16 cellular contexts compared by ENCODE assay signal in genomic region chr2:666441-666840, GRCh38. TPM values are rescaled to one million over a fixed set of nuclear protein-coding genes. Genes with fewer than 3 reads are reported as not detected.
DNase-seq lines count a peak whose midpoint lies in the region; ATAC-seq and TF ChIP-seq lines count a peak whose summit lies in the region.
"Had no signal": no experiment of that assay in that cellular context is flagged by ENCODE, and none has a peak within 500 bp of the region (broad histone marks: within the 10 kb centered on the region; RNA-seq: fewer than 3 reads in every experiment).

No MANE protein-coding gene starts in this region.

- no peak overlapping the region for H3K4ac ChIP-seq in IMR-90 (ENCODE audit: low read depth, low read length)

- H2AK5ac ChIP-seq in IMR-90 (ENCODE audit: low read depth, low read length), result no peak overlapping the region

- H3K36me3 Mint-ChIP-seq in endodermal cell (ENCODE audit: low read depth) (peaks cover 69% of the 10 kb centered on the region), type B pancreatic cell (peaks cover 42% of the 10 kb centered on the region)

- no peak overlapping the region for H2AFZ ChIP-seq in IMR-90 (replicated peaks; ENCODE audit: low read length, poor library complexity)
- H2AFZ ChIP-seq: GM23248 had no signal

- H3K23ac ChIP-seq in IMR-90 (ENCODE audit: low read depth, low read length), result no peak overlapping the region

- peak overlapping the region; percentile 19 for H2AK9ac ChIP-seq in IMR-90 (replicated peaks; ENCODE audit: low read depth, low read length, poor library complexity)

- peaks cover 6% of the 10 kb centered on the region; the same call in 1 of the 2 replicates for H3K9me1 ChIP-seq in IMR-90 (ENCODE audit: insufficient read depth, low read length)

- no peak for TF ChIP-seq RAD21 in IMR-90 (IDR thresholded peaks at IDR 0.05; ENCODE audit: low read length)

- BruUV-seq in IMR-90 (replicated peaks; lab: Mats Ljungman, UMichigan), result no TSS peak

- H3K4me3 ChIP-seq in BLaER1 (peak overlapping the region; percentile 26; the same call in 1 of the 2 replicates), IMR-90 (ENCODE audit: insufficient read depth, low read depth, low read length) (no peak overlapping the region), endodermal cell (ENCODE audit: low read length) (peak overlapping the region; percentile 60)
- H3K4me3 ChIP-seq: GM23248 had no signal

- H4K20me1 ChIP-seq in BLaER1 (no peaks in the 10 kb centered on the region), IMR-90 (ENCODE audit: insufficient read depth, low read length) (no peaks in the 10 kb centered on the region)

- H3K4me1 ChIP-seq in BLaER1, result peaks cover 70% of the 10 kb centered on the region
- peaks cover 4% of the 10 kb centered on the region for H3K4me1 ChIP-seq in IMR-90 (ENCODE audit: control insufficient read depth, insufficient read depth, low read length)
- no peaks in the 10 kb centered on the region for H3K4me1 ChIP-seq in endodermal cell (ENCODE audit: control insufficient read depth, insufficient read depth, low read length)

- WGBS in IMR-90 (ENCODE audit: extremely low coverage in 2 of 2, insufficient read length in 1 of 2), 2 experiments, result 96% methylated on average over 9 of the region's 15 CpGs; no CpG with 5 or more reads in 1 of the 2 experiments
- 95 to 98% methylated on average over 9 to 15 of the region's 15 CpGs for WGBS in endodermal cell (ENCODE audit: insufficient coverage in 1 of 2, insufficient read length in 1 of 2), 2 experiments

- H2BK5ac ChIP-seq in IMR-90 (ENCODE audit: low read depth, low read length, poor library complexity, severe bottlenecking), result no peak overlapping the region

- intact Hi-C loops in IMR-90 (cut with micrococcal nuclease), result no loop called here

- in situ Hi-C loops in IMR-90 (cut with MboI; ENCODE audit: low sequenced_read_pairs), result loop anchor here (10.0 kb wide), 1 partner anchor 422 kb away; no protein-coding TSS in a partner anchor

- ATAC-seq in IMR-90 (ENCODE audit: low read depth), result no peak
- no peak for ATAC-seq in GM21526 (IDR thresholded peaks at IDR 0.05; ENCODE audit: low FRiP score, unreplicated experiment)
- ATAC-seq in GM18868 (IDR thresholded peaks at IDR 0.05; ENCODE audit: unreplicated experiment), result no peak
- ATAC-seq: CD8-positive, alpha-beta T cell had no signal

- H3K4me1 Mint-ChIP-seq in endodermal cell (no peaks in the 10 kb centered on the region), type B pancreatic cell (ENCODE audit: unreplicated experiment) (no peaks in the 10 kb centered on the region)

- no peak overlapping the region for H4K91ac ChIP-seq in IMR-90 (ENCODE audit: insufficient read depth, low read depth, low read length)

- H3K9me3 Mint-ChIP-seq in endodermal cell, result peaks cover 27% of the 10 kb centered on the region
- no peaks in the 10 kb centered on the region for H3K9me3 Mint-ChIP-seq in type B pancreatic cell

- H3K27me3 Mint-ChIP-seq in endodermal cell (ENCODE audit: insufficient read depth) (no peaks in the 10 kb centered on the region), type B pancreatic cell (peaks cover 8% of the 10 kb centered on the region)

- no peaks in the 10 kb centered on the region for H3K27me3 ChIP-seq in BLaER1
- no peaks in the 10 kb centered on the region for H3K27me3 ChIP-seq in IMR-90 (ENCODE audit: control insufficient read depth, insufficient read depth, low read length)
- H3K27me3 ChIP-seq in endodermal cell (ENCODE audit: control insufficient read depth, insufficient read depth, low read length, poor library complexity, severe bottlenecking), result no peaks in the 10 kb centered on the region
- H3K27me3 ChIP-seq: BLaER1 treated with 17β-estradiol and CSF1 and Interleukin-3, amounts not matched to agents 10 nM and 100 nM had no signal

- dilution Hi-C loops in IMR-90 (cut with HindIII; ENCODE audit: low sequenced_read_pairs, unreplicated experiment), result no loop called here

- no peak overlapping the region for H4K5ac ChIP-seq in IMR-90 (ENCODE audit: low read depth, low read length)

- TF ChIP-seq POLR2A in IMR-90 (IDR thresholded peaks at IDR 0.05; ENCODE audit: low read depth, low read length), result no peak

- TF ChIP-seq CTCF in IMR-90 (conservative IDR thresholded peaks at IDR 0.05; ENCODE audit: low read depth, low read length), result no peak
- no peak for TF ChIP-seq CTCF in endodermal cell (conservative IDR thresholded peaks at IDR 0.05)
- TF ChIP-seq CTCF in type B pancreatic cell (conservative IDR thresholded peaks at IDR 0.05), result no peak

- H3K14ac ChIP-seq in IMR-90 (replicated peaks; ENCODE audit: low read depth, low read length), result no peak overlapping the region

- H3K27ac ChIP-seq in BLaER1 (0 out of 2 replicates have a peak overlapping the region, but pooled peaks have one; percentile 20), IMR-90 (ENCODE audit: insufficient read depth, low read length) (no peak overlapping the region), endodermal cell (ENCODE audit: low read depth, low read length) (no peak overlapping the region)
- H3K27ac ChIP-seq: BLaER1 treated with 17β-estradiol and CSF1 and Interleukin-3, amounts not matched to agents 10 nM and 100 nM; GM23248; HL-60 had no signal

- CTCF ChIA-PET in IMR-90 (lab: Yijun Ruan, JAX), result interaction anchor here (0.5 to 1.2 kb wide), 2 partner anchors 23 to 74 kb away, joined by 3 to 4 read pairs; no protein-coding TSS in a partner anchor

- no peak overlapping the region for H3K9ac ChIP-seq in BLaER1
- H3K9ac ChIP-seq in IMR-90 (ENCODE audit: low read depth, low read length), result no peak overlapping the region
- no peak overlapping the region for H3K9ac ChIP-seq in endodermal cell (ENCODE audit: extremely low read depth, low read length, poor library complexity, severe bottlenecking)
- H3K9ac ChIP-seq: BLaER1 treated with 17β-estradiol and CSF1 and Interleukin-3, amounts not matched to agents 10 nM and 100 nM; GM23248 had no signal

- POLR2A ChIA-PET in IMR-90 (lab: Charles Lee; ENCODE audit: unreplicated experiment), result no interaction called here

- H3K36me3 ChIP-seq in BLaER1, result peaks cover 66% of the 10 kb centered on the region
- peaks cover 20% of the 10 kb centered on the region for H3K36me3 ChIP-seq in IMR-90 (ENCODE audit: control insufficient read depth, insufficient read depth, low read length)
- H3K36me3 ChIP-seq in endodermal cell (ENCODE audit: control insufficient read depth, insufficient read depth, low read length), result peaks cover 56% of the 10 kb centered on the region

- H4K8ac ChIP-seq in IMR-90 (ENCODE audit: low read depth in 2 of 2, low read length in 2 of 2), result no peak overlapping the region

- DNase-seq in IMR-90 (no peak), endodermal cell (no peak), type B pancreatic cell (ENCODE audit: extremely low spot score, unreplicated experiment) (peak; percentile 52), NCI-H2171 treated with DMSO at 0.1 percent for 48 hours (lab: John Stamatoyannopoulos, UW) (no peak)
- DNase-seq: 8988T; Calu3; CD8-positive, alpha-beta T cell; DMS79 treated with DMSO at 0.1 percent for 48 hours; GF-D8; GM23248; HCEC 1CT had no signal

- no peak overlapping the region for H3K56ac ChIP-seq in IMR-90 (ENCODE audit: extremely low read depth, insufficient read depth, low read length)

- no peak overlapping the region for H2BK15ac ChIP-seq in IMR-90 (ENCODE audit: low read depth, low read length)

- H3K4me3 Mint-ChIP-seq in endodermal cell (no peak overlapping the region), type B pancreatic cell (no peak overlapping the region)
- H3K4me3 Mint-ChIP-seq: CD8-positive, alpha-beta T cell had no signal

- H3K79me1 ChIP-seq in IMR-90 (ENCODE audit: low read depth in 1 of 2, low read length in 2 of 2), result peaks cover 18% of the 10 kb centered on the region in 2 experiments

- no peak overlapping the region for H3K27ac Mint-ChIP-seq in endodermal cell
- no peak overlapping the region for H3K27ac Mint-ChIP-seq in type B pancreatic cell
- H3K27ac Mint-ChIP-seq: CD8-positive, alpha-beta T cell had no signal

- no peak overlapping the region for H2BK120ac ChIP-seq in IMR-90 (ENCODE audit: low read depth, low read length)

- peaks cover 29% of the 10 kb centered on the region for H3K9me3 ChIP-seq in BLaER1
- H3K9me3 ChIP-seq in IMR-90 (ENCODE audit: control insufficient read depth, insufficient read depth, low read length), result peaks cover 3% of the 10 kb centered on the region; the same call in 1 of the 2 replicates
- H3K9me3 ChIP-seq in endodermal cell (ENCODE audit: control insufficient read depth, low read length), result peaks cover 33% of the 10 kb centered on the region

- H3K4me2 ChIP-seq in BLaER1 (no peak overlapping the region), IMR-90 (ENCODE audit: low read depth, low read length) (no peak overlapping the region)

- no peak overlapping the region for H3K18ac ChIP-seq in IMR-90 (ENCODE audit: low read depth, low read length)

- H2BK20ac ChIP-seq in IMR-90 (ENCODE audit: low read depth, low read length), result no peak overlapping the region

TF ChIP-seq in IMR-90, 13 proteins besides CTCF, POLR2A, EP300 and RAD21 (continues in another document):
- TF ChIP-seq FOS (IDR thresholded peaks at IDR 0.05; ENCODE audit: low read depth, low read length) (no peak), NFE2L2 (IDR thresholded peaks at IDR 0.05; ENCODE audit: low read depth, low read length) (no peak), BHLHE40 (IDR thresholded peaks at IDR 0.05; ENCODE audit: low read depth, low read length) (no peak), MAZ (IDR thresholded peaks at IDR 0.05; ENCODE audit: borderline replicate concordance, low read depth, low read length) (no peak), MAFK (IDR thresholded peaks at IDR 0.05; ENCODE audit: low read depth, low read length) (no peak), SMC3 (IDR thresholded peaks at IDR 0.05; ENCODE audit: low read depth, low read length) (no peak), MXI1 (IDR thresholded peaks at IDR 0.05; ENCODE audit: borderline replicate concordance, low read depth, low read length) (no peak), CHD1 (IDR thresholded peaks at IDR 0.05; ENCODE audit: low read depth, low read length) (no peak), RCOR1 (IDR thresholded peaks at IDR 0.05; ENCODE audit: insufficient replicate concordance, low read length) (no peak)

RNA-seq across cellular contexts. Expression of gene TMEM18, which starts 10.8 kb away (rescaled TPM):
- total RNA-seq in IMR-90 (2012; rRNA removed), result 15.2 and 21.9 TPM in 2 replicates
- polyA plus RNA-seq in IMR-90 (2012; rRNA removed), result 25.3 and 30.2 TPM in 2 replicates
- polyA plus RNA-seq in IMR-90 (2012; cell fraction: cytosol; rRNA removed), result 11.8 and 21.2 TPM in 2 replicates
- 32.2 and 46.9 TPM in 2 replicates for polyA plus RNA-seq in IMR-90 (2012; cell fraction: nucleus; rRNA removed; ENCODE audit: low replicate concordance)
- total RNA-seq in endodermal cell, result 10 to 100 TPM; 19.9 to 20.1 TPM
- 28.9 TPM for polyA plus RNA-seq in endodermal cell (2013, experiment 1 of 2)
- 25.7 TPM for polyA plus RNA-seq in endodermal cell (2013, experiment 2 of 2)
- 22.8 and 27.4 TPM in 2 replicates for total RNA-seq in type B pancreatic cell (ENCODE audit: low replicate concordance)
